In the genomic region with DNA sequence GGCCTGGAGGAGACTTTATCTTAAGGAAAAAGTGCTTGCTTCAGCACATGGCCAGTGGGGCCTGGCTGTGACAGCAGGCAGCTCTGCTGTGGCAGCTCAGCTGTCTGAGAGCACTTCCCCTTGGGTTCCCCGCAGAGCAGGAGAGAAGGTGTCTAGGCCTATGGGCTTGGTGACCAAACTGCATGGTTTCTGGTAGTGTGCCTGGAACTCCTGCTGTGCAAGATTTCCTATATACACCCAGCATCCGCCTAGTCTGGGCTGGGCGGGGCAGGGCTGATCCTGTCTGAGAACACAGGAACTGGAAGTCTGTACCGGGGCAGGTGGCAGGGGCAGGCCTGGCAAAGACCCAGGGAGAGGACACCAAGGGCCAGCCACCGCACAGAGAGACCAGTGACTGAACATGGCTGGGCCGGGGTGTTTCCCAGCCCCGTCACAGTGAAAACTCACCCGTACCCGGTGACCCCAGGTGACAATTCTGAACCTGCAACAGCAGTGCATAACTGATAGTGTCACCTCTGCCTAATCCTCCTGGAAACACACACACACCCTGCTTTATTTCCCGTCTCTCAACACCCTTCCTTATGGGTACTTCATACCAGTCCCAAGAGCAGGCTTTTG, we compare ENCODE assay signal across 8 cellular contexts. TPM values are rescaled to one million over a fixed set of nuclear protein-coding genes. Genes with fewer than 3 reads are reported as not detected.
DNase-seq lines count a peak whose midpoint lies in the region; ATAC-seq, FAIRE-seq and TF ChIP-seq lines count a peak whose summit lies in the region.

No MANE protein-coding gene starts in this region.

- H3K4me3 ChIP-seq in endothelial cell of umbilical vein (replicated peaks in 1 of 3; ENCODE audit: insufficient read depth in 1 of 3, low read depth in 1 of 3, low read length in 3 of 3) (no peak overlapping the region), pancreas (no peak overlapping the region)

- POLR2A ChIA-PET in RWPE1 (lab: Yijun Ruan, JAX; ENCODE audit: low non-redundant PET), result interaction anchor here (0.7 kb wide), 1 partner anchor 1622 kb away, joined by 5 read pairs; no protein-coding TSS in a partner anchor
- POLR2A ChIA-PET in endothelial cell of umbilical vein (lab: Charles Lee), result no interaction called here

- H3K79me2 ChIP-seq in endothelial cell of umbilical vein (ENCODE audit: control insufficient read depth, insufficient read depth, low read length), result peaks cover 2% of the 10 kb centered on the region

- TF ChIP-seq POLR2A in endothelial cell of umbilical vein (IDR thresholded peaks at IDR 0.05; ENCODE audit: low read depth, low read length), result peak; percentile 27

- CTCF ChIA-PET in RWPE1 (lab: Yijun Ruan, JAX), result interaction anchor here (1.0 kb wide), 1 partner anchor 39 kb away, joined by 4 read pairs; the partner anchor contains the start of gene CHD9
- CTCF ChIA-PET in endothelial cell of umbilical vein (lab: Charles Lee), result interaction anchor here (0.9 to 1.5 kb wide), 2 partner anchors 10 to 27 kb away, joined by 4 read pairs; no protein-coding TSS in a partner anchor

- no peaks in the 10 kb centered on the region for H3K36me3 Mint-ChIP-seq in progenitor cell of endocrine pancreas (ENCODE audit: insufficient read depth)

- H3K9me1 ChIP-seq in endothelial cell of umbilical vein (replicated peaks; ENCODE audit: control insufficient read depth, extremely low read depth, insufficient read depth, low read length), result no peaks in the 10 kb centered on the region

- H3K4me1 Mint-ChIP-seq in progenitor cell of endocrine pancreas (ENCODE audit: low read depth), result peaks cover 4% of the 10 kb centered on the region

- ATAC-seq in HG03342 (IDR thresholded peaks at IDR 0.05; ENCODE audit: unreplicated experiment) (peak; percentile 43), pancreas (peak in 3 of 4 donors; percentile 13 to 16 (median 14)), HG03457 (IDR thresholded peaks at IDR 0.05; ENCODE audit: unreplicated experiment) (no peak)

- no peak overlapping the region for H3K4me3 Mint-ChIP-seq in progenitor cell of endocrine pancreas (ENCODE audit: low read depth)

- H4K20me1 ChIP-seq in endothelial cell of umbilical vein (replicated peaks; ENCODE audit: control insufficient read depth, extremely low read depth, insufficient read depth, low read length), result no peaks in the 10 kb centered on the region

- peaks cover 64% of the 10 kb centered on the region for H3K4me1 ChIP-seq in endothelial cell of umbilical vein (ENCODE audit: control insufficient read depth, extremely low read depth, insufficient read depth, low read length)
- H3K4me1 ChIP-seq in pancreas, result peaks cover 0 to 6% (median 0%) of the 10 kb centered on the region in 3 donors

- intact Hi-C loops in endothelial cell of umbilical vein (cut with micrococcal nuclease), result loop anchor here (5.0 kb wide), 1 partner anchor 423 kb away; no protein-coding TSS in a partner anchor
- intact Hi-C loops in pancreas (cut with DNase I), result no loop called here

- FAIRE-seq in GM19239 (lab: Jason Lieb, UNC) (peak; percentile 88), endothelial cell of umbilical vein (lab: Jason Lieb, UNC) (peak; percentile 77), pancreas (lab: Jason Lieb, UNC) (no peak)

- no peak overlapping the region for H3K4me2 ChIP-seq in endothelial cell of umbilical vein (ENCODE audit: insufficient read depth, low read length)

- no peaks in the 10 kb centered on the region for H3K9me3 Mint-ChIP-seq in progenitor cell of endocrine pancreas (ENCODE audit: low read depth)

- H3K27me3 ChIP-seq in endothelial cell of umbilical vein (ENCODE audit: control insufficient read depth in 2 of 2, insufficient read depth in 2 of 2, low read length in 2 of 2) (no peaks in the 10 kb centered on the region), pancreas (no peaks in the 10 kb centered on the region)

- H3K36me3 ChIP-seq in endothelial cell of umbilical vein (ENCODE audit: control insufficient read depth in 2 of 2, extremely low read depth in 1 of 2, insufficient read depth in 2 of 2, low read length in 2 of 2), result no peaks in the 10 kb centered on the region
- no peaks in the 10 kb centered on the region for H3K36me3 ChIP-seq in pancreas

- dilution Hi-C loops in endothelial cell of umbilical vein (cut with MboI; ENCODE audit: extremely low pct_ligation_motif_present, low sequenced_read_pairs), result no loop called here

- TF ChIP-seq CTCF in RWPE1 (conservative IDR thresholded peaks at IDR 0.05; ENCODE audit: low read depth) (no peak), endothelial cell of umbilical vein (IDR thresholded peaks at IDR 0.05; ENCODE audit: extremely low read depth in 1 of 2, insufficient read depth in 1 of 2, low read depth in 1 of 2, low read length in 2 of 2) (no peak), pancreas (IDR thresholded peaks at IDR 0.05) (no peak), progenitor cell of endocrine pancreas (IDR thresholded peaks at IDR 0.05; ENCODE audit: unreplicated experiment) (no peak)

- no TSS peak for BruUV-seq in endothelial cell of umbilical vein (replicated peaks; lab: Mats Ljungman, UMichigan)

- H3K27ac ChIP-seq in RWPE1, result peak overlapping the region; percentile 92
- H3K27ac ChIP-seq in endothelial cell of umbilical vein (ENCODE audit: insufficient read depth, low read depth, low read length), result peak overlapping the region; percentile 51
- peak overlapping the region in 1 of 4 donors; percentile 55 for H3K27ac ChIP-seq in pancreas

- H3K9me3 ChIP-seq in endothelial cell of umbilical vein (replicated peaks; ENCODE audit: control insufficient read depth, insufficient read depth, low read length) (no peaks in the 10 kb centered on the region), pancreas (no peaks in the 10 kb centered on the region)

- 71 to 78% methylated on average over 10 of the region's 10 CpGs for WGBS in pancreas, 2 donors

- peaks cover 3% of the 10 kb centered on the region for H3K27me3 Mint-ChIP-seq in progenitor cell of endocrine pancreas

- peak overlapping the region; percentile 1 for H3K9ac ChIP-seq in endothelial cell of umbilical vein (replicated peaks; ENCODE audit: extremely low read depth, insufficient read depth, low read length)

- DNase-seq in CMK (ENCODE audit: low read depth), result peak; percentile 54
- no peak for DNase-seq in GM19239 (ENCODE audit: insufficient read length, low spot score)
- no peak for DNase-seq in RWPE1 (ENCODE audit: low spot score)
- peak; percentile 72 for DNase-seq in endothelial cell of umbilical vein (ENCODE audit: low read depth, low spot score)
- DNase-seq in pancreas, result peak in 5 of 6 donors; percentile 22 to 66 (median 38)
- DNase-seq in progenitor cell of endocrine pancreas (ENCODE audit: low spot score, unreplicated experiment), result no peak

- peak overlapping the region; percentile 24 for H2AFZ ChIP-seq in endothelial cell of umbilical vein (ENCODE audit: low read depth, low read length)

- no peak overlapping the region for H3K27ac Mint-ChIP-seq in progenitor cell of endocrine pancreas

TF ChIP-seq in endothelial cell of umbilical vein, 7 proteins besides CTCF, POLR2A, EP300 and RAD21:
- TF ChIP-seq POLR2AphosphoS5 (IDR thresholded peaks at IDR 0.05; ENCODE audit: insufficient read depth, low read depth, low read length) (peak; percentile 46), FOS (IDR thresholded peaks at IDR 0.05; ENCODE audit: borderline replicate concordance, insufficient read depth, low read length) (no peak)

RNA-seq across cellular contexts. Expression of gene CHD9, which starts 39.3 kb away (rescaled TPM):
- total RNA-seq in endothelial cell of umbilical vein (59.2 and 62.1 TPM in 2 replicates), pancreas (10 to 100 TPM; 23.5 to 40.9 (median 30.8) TPM), progenitor cell of endocrine pancreas (67.7 TPM in 2 replicates)
- polyA plus RNA-seq in endothelial cell of umbilical vein (8.6 and 9.9 TPM in 2 replicates), pancreas (1 to 10 TPM; 7.2 to 9.9 TPM)
- polyA plus RNA-seq in endothelial cell of umbilical vein (2011; cell fraction: cytosol; rRNA removed), result 10.7 and 11.8 TPM in 2 replicates
- polyA plus RNA-seq in endothelial cell of umbilical vein (2011; cell fraction: nucleus; rRNA removed), result 54.6 and 64.1 TPM in 2 replicates
- polyA plus RNA-seq in endothelial cell of umbilical vein (2012), result 21.5 and 28.0 TPM in 2 replicates
- polyA minus RNA-seq in endothelial cell of umbilical vein, result 96.2 and 101 TPM in 2 replicates
- polyA minus RNA-seq in endothelial cell of umbilical vein (2011; cell fraction: cytosol; rRNA and poly(A)+ RNA removed), result 18.7 TPM
- polyA minus RNA-seq in endothelial cell of umbilical vein (2011; cell fraction: nucleus; rRNA and poly(A)+ RNA removed), result 134 and 216 TPM in 2 replicates

RNA-seq across cellular contexts. Expression of gene CHD9NB, which starts 41.4 kb away (rescaled TPM):
- total RNA-seq in endothelial cell of umbilical vein (0.66 and 1.7 TPM in 2 replicates), pancreas (1 to 10 TPM; 1.6 to 4.2 (median 2.9) TPM), progenitor cell of endocrine pancreas (1.1 and 1.3 TPM in 2 replicates)
- polyA plus RNA-seq in endothelial cell of umbilical vein (0.35 and 0.44 TPM in 2 replicates), pancreas (10 to 100 TPM in 1 of 2 donors, 1 to 10 TPM in 1; 3.3 to 22.1 TPM)
- polyA plus RNA-seq in endothelial cell of umbilical vein (2011; cell fraction: cytosol; rRNA removed), result 0.58 TPM in 2 replicates
- 0.94 and 1.2 TPM in 2 replicates for polyA plus RNA-seq in endothelial cell of umbilical vein (2011; cell fraction: nucleus; rRNA removed)
- polyA plus RNA-seq in endothelial cell of umbilical vein (2012), result 0.71 and 1.5 TPM in 2 replicates
- polyA minus RNA-seq in endothelial cell of umbilical vein, result 0.53 and 1.4 TPM in 2 replicates
- not detected for polyA minus RNA-seq in endothelial cell of umbilical vein (2011; cell fraction: cytosol; rRNA and poly(A)+ RNA removed)
- 0.72 and 1.3 TPM in 2 replicates for polyA minus RNA-seq in endothelial cell of umbilical vein (2011; cell fraction: nucleus; rRNA and poly(A)+ RNA removed)

Comparison
In these comparisons a context has a peak if more than half of its experiments do, and no peak if none do; other contexts are left out.
1. DNase-seq: peak in CMK (single experiment), endothelial cell of umbilical vein (single experiment) and pancreas (5 of 6); none in GM19239 (single experiment), RWPE1 (single experiment) and progenitor cell of endocrine pancreas (single experiment).